Comparison of ENCODE assay signal across 12 cellular contexts in genomic region chr9:130045657-130046450, GRCh38. TPM values are rescaled to one million over a fixed set of nuclear protein-coding genes. Genes with fewer than 3 reads are reported as not detected.
DNase-seq lines count a peak whose midpoint lies in the region; ATAC-seq and TF ChIP-seq lines count a peak whose summit lies in the region.
"Had no signal": no experiment of that assay in that cellular context is flagged by ENCODE, and none has a peak within 500 bp of the region (broad histone marks: within the 10 kb centered on the region; RNA-seq: fewer than 3 reads in every experiment).

No MANE protein-coding gene starts in this region.

- H3K27me3 ChIP-seq in gastroesophageal sphincter: no peaks in the 10 kb centered on the region
- no peaks in the 10 kb centered on the region for H3K27me3 ChIP-seq in subcutaneous abdominal adipose tissue (ENCODE audit: control insufficient read depth in 5 of 5, insufficient read depth in 4 of 5, low read length in 5 of 5)
- no peaks in the 10 kb centered on the region for H3K27me3 ChIP-seq in WERI-Rb-1 (ENCODE audit: insufficient read depth, low read depth, severe bottlenecking)
- H3K27me3 ChIP-seq: brain microvascular endothelial cell had no signal

- no peak overlapping the region for H3K4me3 Mint-ChIP-seq in activated T-cell treated with anti-CD3 and anti-CD28 coated beads, Interleukin-2, amount 50 U/mL, for 24 hours

- H3K4me3 ChIP-seq in gastroesophageal sphincter: no peak overlapping the region
- no peak overlapping the region for H3K4me3 ChIP-seq in subcutaneous abdominal adipose tissue (ENCODE audit: low read depth in 1 of 5, low read length in 5 of 5)
- no peak overlapping the region for H3K4me3 ChIP-seq in WERI-Rb-1 (ENCODE audit: low read depth, low read length)
- H3K4me3 ChIP-seq: lung had no signal

- 69 to 80% methylated on average over 4 of the region's 4 CpGs for WGBS in gastroesophageal sphincter (ENCODE audit: low coverage in 1 of 2), 2 donors

- H3K9ac ChIP-seq in subcutaneous abdominal adipose tissue (ENCODE audit: low read length in 5 of 5): peak overlapping the region in 1 of 5 donors; percentile 42

- H3K27ac ChIP-seq in gastroesophageal sphincter: peak overlapping the region; percentile 7 to 99 (median 54)
- peak overlapping the region; percentile 57 for H3K27ac ChIP-seq in subcutaneous abdominal adipose tissue (ENCODE audit: low read depth, low read length)
- no peak overlapping the region for H3K27ac ChIP-seq in WERI-Rb-1
- H3K27ac ChIP-seq: brain microvascular endothelial cell had no signal

- H3K36me3 ChIP-seq in gastroesophageal sphincter (no peaks in the 10 kb centered on the region), subcutaneous abdominal adipose tissue (ENCODE audit: control insufficient read depth in 5 of 5, insufficient read depth in 5 of 5, low read length in 5 of 5) (no peaks in the 10 kb centered on the region), WERI-Rb-1 (no peaks in the 10 kb centered on the region)
- H3K36me3 ChIP-seq: brain microvascular endothelial cell had no signal

- H3K36me3 Mint-ChIP-seq in activated T-cell treated with anti-CD3 and anti-CD28 coated beads, Interleukin-2, amount 50 U/mL, for 24 hours (ENCODE audit: low read depth): peaks cover 18% of the 10 kb centered on the region

- H3K27ac Mint-ChIP-seq in activated T-cell treated with anti-CD3 and anti-CD28 coated beads, Interleukin-2, amount 50 U/mL, for 24 hours: peak overlapping the region; percentile 16

- peaks cover 37% of the 10 kb centered on the region for H3K4me1 Mint-ChIP-seq in activated T-cell treated with anti-CD3 and anti-CD28 coated beads, Interleukin-2, amount 50 U/mL, for 24 hours (ENCODE audit: low read depth)

- TF ChIP-seq CTCF in gastroesophageal sphincter (IDR thresholded peaks at IDR 0.05): no peak
- TF ChIP-seq CTCF in WERI-Rb-1 (IDR thresholded peaks at IDR 0.05; ENCODE audit: low read depth, low read length): no peak

- ATAC-seq in gastroesophageal sphincter (no peak), GM21447 (IDR thresholded peaks at IDR 0.05; ENCODE audit: unreplicated experiment) (no peak), HG03442 (IDR thresholded peaks at IDR 0.05; ENCODE audit: unreplicated experiment) (no peak)

- DNase-seq in activated T-cell treated with anti-CD3 and anti-CD28 coated beads, Interleukin-2, amount 50 U/mL, for 24 hours: no peak
- DNase-seq in activated T-cell treated with anti-CD3 and anti-CD28 coated beads, Interleukin-2, amount 50 U/mL, for 48 hours: no peak
- DNase-seq in SKM-1 (lab: John Stamatoyannopoulos, UW; ENCODE audit: unreplicated experiment) (peak; percentile 36), WERI-Rb-1 (no peak)
- DNase-seq: activated CD4-positive, alpha-beta T cell treated with anti-CD3 and anti-CD28 coated beads, Interleukin-2, amount 50 U/mL, for 4 hours; brain microvascular endothelial cell; NCI-H187 treated with DMSO at 0.1 percent for 48 hours had no signal

- H3K9me3 ChIP-seq in gastroesophageal sphincter (no peaks in the 10 kb centered on the region), subcutaneous abdominal adipose tissue (ENCODE audit: control insufficient read depth in 5 of 5, low read length in 5 of 5) (no peaks in the 10 kb centered on the region), WERI-Rb-1 (ENCODE audit: severe bottlenecking) (no peaks in the 10 kb centered on the region)

- no peak for TF ChIP-seq POLR2A in gastroesophageal sphincter (IDR thresholded peaks at IDR 0.05)

- H3K4me1 ChIP-seq in gastroesophageal sphincter (peaks cover 3 to 29% (median 17%) of the 10 kb centered on the region in 3 donors), subcutaneous abdominal adipose tissue (ENCODE audit: control insufficient read depth in 5 of 5, insufficient read depth in 5 of 5, low read length in 5 of 5) (peaks cover 2 to 38% (median 22%) of the 10 kb centered on the region in 5 donors)

- TF ChIP-seq EP300 in gastroesophageal sphincter (IDR thresholded peaks at IDR 0.05): no peak

- H3K9me3 Mint-ChIP-seq in activated T-cell treated with anti-CD3 and anti-CD28 coated beads, Interleukin-2, amount 50 U/mL, for 24 hours: no peaks in the 10 kb centered on the region

- H3K27me3 Mint-ChIP-seq in activated T-cell treated with anti-CD3 and anti-CD28 coated beads, Interleukin-2, amount 50 U/mL, for 24 hours: no peaks in the 10 kb centered on the region

RNA-seq across cellular contexts. Expression of gene FNBP1, which starts 2.9 kb away (rescaled TPM):
- 100 to 1,000 TPM; 119 to 343 (median 188) TPM for total RNA-seq in gastroesophageal sphincter

RNA-seq across cellular contexts. Expression of gene GPR107, which starts 7.9 kb away (rescaled TPM):
- total RNA-seq in gastroesophageal sphincter: 10 to 100 TPM; 24.2 to 38.4 (median 30.4) TPM
